In genomic region chr22:46522743-46523300, GRCh38 we compare ENCODE assay signal across 34 cellular contexts. TPM values are rescaled to one million over a fixed set of nuclear protein-coding genes. Genes with fewer than 3 reads are reported as not detected.
DNase-seq lines count a peak whose midpoint lies in the region; ATAC-seq, FAIRE-seq and TF ChIP-seq lines count a peak whose summit lies in the region.
"Had no signal": no experiment of that assay in that cellular context is flagged by ENCODE, and none has a peak within 500 bp of the region (broad histone marks: within the 10 kb centered on the region; RNA-seq: fewer than 3 reads in every experiment).

No MANE protein-coding gene starts in this region.

- POLR2A ChIA-PET in HepG2 (lab: Yijun Ruan, JAX), result no interaction called here

- WGBS in HepG2 (ENCODE audit: low lambda C conversion rate), result 20% methylated on average over 9 of the region's 10 CpGs
- WGBS in right lobe of liver (ENCODE audit: insufficient coverage, low coverage, low lambda C conversion rate, missing lambda C conversion rate), result 63% methylated on average over 7 of the region's 10 CpGs

- no peak for TF ChIP-seq RAD21 in HepG2 (CRISPR knock-in tag; IDR thresholded peaks at IDR 0.05)

- FAIRE-seq in HepG2 (lab: Jason Lieb, UNC), result no peak
- FAIRE-seq: A549, GM18507, pancreas had no signal

- intact Hi-C loops in HepG2 (cut with micrococcal nuclease; ENCODE audit: unreplicated experiment) (no loop called here), right lobe of liver (cut with DNase I) (no loop called here), left cardiac atrium (cut with DNase I) (no loop called here)

- no peak for TF ChIP-seq POLR2A in HepG2 (IDR thresholded peaks at IDR 0.05; ENCODE audit: insufficient read depth in 1 of 2, low read depth in 2 of 2, low read length in 2 of 2)
- TF ChIP-seq POLR2A in right lobe of liver (IDR thresholded peaks at IDR 0.05), result no peak

- H3K9ac ChIP-seq in HepG2 (ENCODE audit: insufficient read depth, low read depth, low read length), result no peak overlapping the region

- ATAC-seq in HepG2 (peak; percentile 56), right lobe of liver (no peak), left cardiac atrium (no peak)
- ATAC-seq: A549; CD8-positive, alpha-beta T cell; left lobe of liver; pancreas; stimulated activated naive CD8-positive, alpha-beta T cell treated with anti-CD3 and anti-CD28 coated beads, Interleukin-15, Interleukin-2, amounts not matched to agents 100 U/mL and 50 U/mL, for 24 hours had no signal

- BruUV-seq in HepG2 (replicated peaks; lab: Mats Ljungman, UMichigan), result no TSS peak

- H3K9me3 ChIP-seq in HepG2 (ENCODE audit: low read length) (no peaks in the 10 kb centered on the region), right lobe of liver (no peaks in the 10 kb centered on the region)
- H3K9me3 ChIP-seq: A549, pancreas, uterus had no signal

- H2AFZ ChIP-seq in HepG2 (ENCODE audit: low read length), result no peak overlapping the region

- H3K4me1 ChIP-seq in HepG2 (ENCODE audit: insufficient read depth, low read length), result peaks cover 24% of the 10 kb centered on the region
- H3K4me1 ChIP-seq in right lobe of liver, result no peaks in the 10 kb centered on the region
- H3K4me1 ChIP-seq: pancreas, uterus had no signal

- no peaks in the 10 kb centered on the region for H4K20me1 ChIP-seq in HepG2 (ENCODE audit: insufficient read depth, low read length)

- H3K79me2 ChIP-seq in HepG2 (ENCODE audit: insufficient read depth, low read length), result no peaks in the 10 kb centered on the region

- H3K4me3 ChIP-seq in HepG2 (replicated peaks in 1 of 3; ENCODE audit: insufficient read depth in 1 of 3, low read depth in 2 of 3, low read length in 3 of 3) (no peak overlapping the region), right lobe of liver (no peak overlapping the region)
- H3K4me3 ChIP-seq: A549, cardiac muscle cell, coronary artery, pancreas, skin epidermis, uterus had no signal

- CTCF ChIA-PET in HepG2 (lab: Yijun Ruan, JAX; ENCODE audit: low intra/inter-chr PET ratio, low total read pairs), result no interaction called here

- peaks cover 3 to 39% of the 10 kb centered on the region in 2 experiments; a peak in 4 of 5 replicates for H3K27me3 ChIP-seq in HepG2 (ENCODE audit: control insufficient read depth in 1 of 2, insufficient read depth in 2 of 2, low read length in 2 of 2)
- H3K27me3 ChIP-seq in right lobe of liver, result no peaks in the 10 kb centered on the region
- H3K27me3 ChIP-seq: cardiac muscle cell, pancreas, uterus had no signal

- TF ChIP-seq EP300 in HepG2 (IDR thresholded peaks at IDR 0.05; ENCODE audit: low read depth in 2 of 2, low read length in 2 of 2) (no peak), HepG2 (CRISPR knock-in tag; IDR thresholded peaks at IDR 0.05; ENCODE audit: borderline replicate concordance) (no peak)

- DNase-seq in HepG2 (ENCODE audit: low spot score) (no peak), right lobe of liver (no peak), SHP77 (lab: John Stamatoyannopoulos, UW) (peak; percentile 61 to 75), iPS-NIHi11 (ENCODE audit: low spot score) (peak; percentile 63), left cardiac atrium (no peak), GOT3 (lab: John Stamatoyannopoulos, UW) (no peak), NCI-H2081 treated with DMSO at 0.1 percent for 48 hours (lab: John Stamatoyannopoulos, UW) (no peak), mesenteric fat pad (ENCODE audit: low spot score) (no peak)
- DNase-seq: activated CD4-positive, alpha-beta T cell treated with anti-CD3 and anti-CD28 coated beads for 48 hours; activated CD8-positive, alpha-beta memory T cell treated with anti-CD3 and anti-CD28 coated beads for 24 hours; aorta; CD8-positive, alpha-beta T cell; DMS 273 treated with DMSO at 0.1 percent for 48 hours; effector memory CD4-positive, alpha-beta T cell; hypothalamus; immature natural killer cell; NCI-H1048; NCI-H187; NCI-H526; nephron progenitor cell; Right ventricle myocardium superior; stimulated activated CD4-positive, alpha-beta T cell treated with anti-CD3 and anti-CD28 coated beads, Interleukin-1b, Interleukin-23, amount 100 ng/mL, for 48 hours; stimulated activated naive CD8-positive, alpha-beta T cell treated with anti-CD3 and anti-CD28 coated beads, Interleukin-15, Interleukin-2, amounts not matched to agents 100 U/mL and 50 U/mL, for 24 hours; SW 1271; T-helper 9 cell; uterus had no signal

- H3K36me3 ChIP-seq in HepG2 (replicated peaks in 1 of 2; ENCODE audit: control insufficient read depth in 1 of 2, insufficient read depth in 2 of 2, low read length in 2 of 2), result no peaks in the 10 kb centered on the region
- no peaks in the 10 kb centered on the region for H3K36me3 ChIP-seq in right lobe of liver
- H3K36me3 ChIP-seq: cardiac muscle cell, pancreas, uterus had no signal

- H3K27ac ChIP-seq in HepG2 (ENCODE audit: extremely low read length, insufficient read depth, low read length) (no peak overlapping the region), right lobe of liver (no peak overlapping the region)
- H3K27ac ChIP-seq: cardiac muscle cell, coronary artery, pancreas, skin epidermis, uterus, VCaP had no signal

- in situ Hi-C loops in HepG2 (cut with HindIII; ENCODE audit: extremely low pct_ligation_motif_present, low pct_unique_long_range_greater_than_20kb), result no loop called here

- no peak overlapping the region for H3K4me2 ChIP-seq in HepG2 (ENCODE audit: low read depth, low read length)
- H3K4me2 ChIP-seq: A549 had no signal

- TF ChIP-seq CTCF in HepG2 (CRISPR knock-in tag; IDR thresholded peaks at IDR 0.05) (no peak), right lobe of liver (IDR thresholded peaks at IDR 0.05) (no peak)

TF ChIP-seq in HepG2, 621 proteins besides CTCF, POLR2A, EP300 and RAD21:
- TF ChIP-seq ZBTB44 (CRISPR knock-in tag; IDR thresholded peaks at IDR 0.05) (no peak), ZFP36L1 (CRISPR knock-in tag; IDR thresholded peaks at IDR 0.05) (no peak), ZBTB10 (CRISPR knock-in tag; IDR thresholded peaks at IDR 0.05; ENCODE audit: borderline replicate concordance) (no peak), ISX (CRISPR knock-in tag; conservative IDR thresholded peaks at IDR 0.05) (no peak), ZNF354B (CRISPR knock-in tag; IDR thresholded peaks at IDR 0.05) (no peak), REXO4 (CRISPR knock-in tag; IDR thresholded peaks at IDR 0.05; ENCODE audit: borderline replicate concordance) (no peak), ZSCAN9 (CRISPR knock-in tag; IDR thresholded peaks at IDR 0.05; ENCODE audit: borderline replicate concordance) (no peak)

RNA-seq across cellular contexts. Expression of gene CELSR1, which starts 14.6 kb away (rescaled TPM):
- 1.5 and 1.8 TPM in 2 replicates for total RNA-seq in HepG2 (2016; rRNA removed; fragmentation: Illumina TruSeq; extraction: Trizol)
- total RNA-seq in HepG2 (2016; cell fraction: cytosol; rRNA removed; fragmentation: Illumina TruSeq; extraction: Trizol; ENCODE audit: low read depth), result 0.53 and 0.71 TPM in 2 replicates
- total RNA-seq in HepG2 (2016; cell fraction: insoluble cytoplasmic fraction; rRNA removed; fragmentation: Illumina TruSeq; extraction: Trizol), result 1.1 and 1.6 TPM in 2 replicates
- 0.62 and 0.71 TPM in 2 replicates for total RNA-seq in HepG2 (2016; cell fraction: membrane; rRNA removed; fragmentation: Illumina TruSeq; extraction: Trizol)
- total RNA-seq in HepG2 (2016; cell fraction: nucleus; rRNA removed; fragmentation: Illumina TruSeq; extraction: Trizol), result 2.1 and 2.2 TPM in 2 replicates
- 0.78 and 0.84 TPM in 2 replicates for polyA plus RNA-seq in HepG2 (2011; rRNA removed)
- 0.49 and 0.62 TPM in 2 replicates for polyA plus RNA-seq in HepG2 (2011; cell fraction: cytosol; rRNA removed)
- 2.1 and 3.6 TPM in 2 replicates for polyA plus RNA-seq in HepG2 (2011; cell fraction: nucleus; rRNA removed)
- 0.75 and 0.95 TPM in 2 replicates for polyA plus RNA-seq in HepG2 (2012)
- 0.17 and 0.26 TPM in 2 replicates for polyA plus RNA-seq in HepG2 (2016; cell fraction: cytosol; fragmentation: Illumina TruSeq; extraction: Trizol; ENCODE audit: low read depth)
- polyA plus RNA-seq in HepG2 (2016; cell fraction: insoluble cytoplasmic fraction; fragmentation: Illumina TruSeq; extraction: Trizol; ENCODE audit: low read depth), result 0.76 and 1.3 TPM in 2 replicates
- 0.38 and 0.70 TPM in 2 replicates for polyA plus RNA-seq in HepG2 (2016; cell fraction: membrane; fragmentation: Illumina TruSeq; extraction: Trizol; ENCODE audit: low read depth)
- 4.1 and 5.1 TPM in 2 replicates for polyA plus RNA-seq in HepG2 (2016; cell fraction: nucleus; fragmentation: Illumina TruSeq; extraction: Trizol; ENCODE audit: insufficient read depth, low read depth)
- 4.5 and 19.4 TPM in 2 replicates for polyA minus RNA-seq in HepG2 (2011; rRNA and poly(A)+ RNA removed; ENCODE audit: low replicate concordance)
- 0.30 and 1.1 TPM in 2 replicates for polyA minus RNA-seq in HepG2 (2011; cell fraction: cytosol; rRNA and poly(A)+ RNA removed)
- polyA minus RNA-seq in HepG2 (2011; cell fraction: nucleus; rRNA and poly(A)+ RNA removed), result 2.0 and 3.5 TPM in 2 replicates
- 1 to 10 TPM; 2.9 to 8.2 (median 5.0) TPM for total RNA-seq in right lobe of liver
- 1 to 10 TPM; 6.5 to 8.1 TPM for total RNA-seq in left cardiac atrium
- 1.8 TPM for total RNA-seq in mesenteric fat pad

Comparison
In these comparisons a context has a peak if more than half of its experiments do, and no peak if none do; other contexts are left out.
1. DNase-seq: peak in SHP77 (2 of 2) and iPS-NIHi11 (single experiment); none in HepG2 (single experiment), right lobe of liver (0 of 3), left cardiac atrium (single experiment), GOT3 (single experiment), NCI-H2081 treated with DMSO at 0.1 percent for 48 hours (single experiment) and mesenteric fat pad (single experiment).